ENCODE assay signal across 13 cellular contexts in genomic region chr1:23804183-23804582, GRCh38. TPM values are rescaled to one million over a fixed set of nuclear protein-coding genes. Genes with fewer than 3 reads are reported as not detected.
DNase-seq lines count a peak whose midpoint lies in the region; FAIRE-seq and TF ChIP-seq lines count a peak whose summit lies in the region.
"Had no signal": no experiment of that assay in that cellular context is flagged by ENCODE, and none has a peak within 500 bp of the region (broad histone marks: within the 10 kb centered on the region; RNA-seq: fewer than 3 reads in every experiment).

No MANE protein-coding gene starts in this region.

- no peak for DNase-seq in T-helper 2 cell treated with Interferon-gamma antibody and Interleukin-4, amounts not matched to agents 5 μg/mL and 100 μg/mL, for 36 hours (ENCODE audit: low spot score)
- DNase-seq in T-helper 2 cell (no peak), MM.1S (no peak), H1 (ENCODE audit: low read depth in 1 of 2, low spot score in 2 of 2) (no peak), spleen (peak; percentile 70), GM19238 (ENCODE audit: insufficient read length, low spot score) (no peak), T1000 (lab: John Stamatoyannopoulos, UW) (no peak)
- DNase-seq in effector CD8-positive, alpha-beta T cell (lab: John Stamatoyannopoulos, UW), result no peak
- DNase-seq: activated CD4-positive, alpha-beta T cell treated with anti-CD3 and anti-CD28 coated beads for 48 hours; activated T-cell treated with anti-CD3 and anti-CD28 coated beads, Interleukin-2, amount 50 U/mL, for 48 hours had no signal

- H3K27ac Mint-ChIP-seq in T-helper 2 cell treated with Interferon-gamma antibody and Interleukin-4, amounts not matched to agents 5 μg/mL and 100 μg/mL, for 36 hours, result peak overlapping the region; percentile 8

- no peak overlapping the region for H4K91ac ChIP-seq in H1 (replicated peaks; ENCODE audit: insufficient read length, low read length)

- no peak overlapping the region for H2BK20ac ChIP-seq in H1 (ENCODE audit: low read length)

- no peak overlapping the region for H3K18ac ChIP-seq in H1 (ENCODE audit: extremely low read depth, low read length)

- H4K20me1 ChIP-seq in MM.1S (ENCODE audit: insufficient read depth, low read length), result no peaks in the 10 kb centered on the region
- H4K20me1 ChIP-seq in H1 (replicated peaks in 1 of 2; ENCODE audit: control insufficient read depth in 1 of 2, insufficient read depth in 2 of 2, low read length in 2 of 2), result peaks cover 0 to 2% of the 10 kb centered on the region in 2 experiments

- FAIRE-seq in H1 (lab: Jason Lieb, UNC), result no peak
- FAIRE-seq: A204.1 had no signal

- peak; percentile 2 to 33; a peak in 1 of 4 replicates for TF ChIP-seq RAD21 in H1 (IDR thresholded peaks at IDR 0.05 in 1 of 2, conservative IDR thresholded peaks at IDR 0.05 in 1 of 2; ENCODE audit: low read depth in 2 of 2, low read length in 2 of 2)

- no peaks in the 10 kb centered on the region for H3K36me3 ChIP-seq in MM.1S (replicated peaks; ENCODE audit: insufficient read depth, low read length)
- no peaks in the 10 kb centered on the region; a peak in 1 of 8 replicates for H3K36me3 ChIP-seq in H1 (ENCODE audit: control insufficient read depth in 2 of 4, insufficient read depth in 4 of 4, low read length in 3 of 4)
- peaks cover 0 to 60% (median 16%) of the 10 kb centered on the region in 6 donors for H3K36me3 ChIP-seq in spleen

- no peaks in the 10 kb centered on the region for H3K9me2 ChIP-seq in MM.1S (replicated peaks; ENCODE audit: insufficient read depth, low read length)

- H3K36me3 Mint-ChIP-seq in T-helper 2 cell treated with Interferon-gamma antibody and Interleukin-4, amounts not matched to agents 5 μg/mL and 100 μg/mL, for 36 hours (ENCODE audit: low read depth), result peaks cover 4% of the 10 kb centered on the region

- H2AFZ ChIP-seq in MM.1S (ENCODE audit: low read length) (no peak overlapping the region), H1 (ENCODE audit: low read length) (no peak overlapping the region)

- TF ChIP-seq EP300 in H1 (IDR thresholded peaks at IDR 0.05; ENCODE audit: borderline replicate concordance in 1 of 2, low read depth in 2 of 2, low read length in 2 of 2), result no peak

- H3K9me3 ChIP-seq in MM.1S (replicated peaks; ENCODE audit: insufficient read depth, low read length), result no peaks in the 10 kb centered on the region
- no peaks in the 10 kb centered on the region for H3K9me3 ChIP-seq in H1 (ENCODE audit: insufficient read depth in 2 of 2, low read depth in 1 of 2, low read length in 1 of 2)
- no peaks in the 10 kb centered on the region for H3K9me3 ChIP-seq in spleen
- H3K9me3 ChIP-seq: Caco-2 had no signal

- CTCF ChIA-PET in H1 (lab: Charles Lee; ENCODE audit: partially characterized antibody), result interaction anchor here (0.6 kb wide), 1 partner anchor 151 kb away, joined by 3 read pairs; no protein-coding TSS in a partner anchor

- no peak overlapping the region for H2BK12ac ChIP-seq in H1 (ENCODE audit: low read depth, low read length)

- H3K4me1 ChIP-seq in MM.1S (ENCODE audit: low read length), result peaks cover 17% of the 10 kb centered on the region
- peaks cover 0 to 7% (median 6%) of the 10 kb centered on the region in 4 experiments; a peak in 5 of 7 replicates for H3K4me1 ChIP-seq in H1 (replicated peaks in 1 of 4; ENCODE audit: control insufficient read depth in 3 of 4, insufficient read depth in 4 of 4, low read length in 3 of 4)
- H3K4me1 ChIP-seq in spleen, result peaks cover 5 to 52% (median 27%) of the 10 kb centered on the region in 6 donors

- H3K23ac ChIP-seq in H1 (ENCODE audit: insufficient read length), result no peak overlapping the region

- H3K4me3 Mint-ChIP-seq in T-helper 2 cell treated with Interferon-gamma antibody and Interleukin-4, amounts not matched to agents 5 μg/mL and 100 μg/mL, for 36 hours, result no peak overlapping the region

- intact Hi-C loops in spleen (cut with DNase I; ENCODE audit: low total_unique reads), result no loop called here

- no peak overlapping the region for H3K4ac ChIP-seq in H1 (replicated peaks; ENCODE audit: insufficient read length, low read depth, low read length)

- no peak overlapping the region for H3K56ac ChIP-seq in H1 (replicated peaks; ENCODE audit: insufficient read length, low read depth, low read length)

- no peaks in the 10 kb centered on the region for H3K27me3 Mint-ChIP-seq in T-helper 2 cell treated with Interferon-gamma antibody and Interleukin-4, amounts not matched to agents 5 μg/mL and 100 μg/mL, for 36 hours (ENCODE audit: low read depth)

- peaks cover 14% of the 10 kb centered on the region for H3K4me1 Mint-ChIP-seq in T-helper 2 cell treated with Interferon-gamma antibody and Interleukin-4, amounts not matched to agents 5 μg/mL and 100 μg/mL, for 36 hours (ENCODE audit: low read depth)

- H3F3A ChIP-seq in MM.1S (ENCODE audit: insufficient read depth, low read length), result peaks cover 12% of the 10 kb centered on the region

- H2BK120ac ChIP-seq in H1 (replicated peaks; ENCODE audit: low read depth, low read length), result no peak overlapping the region

- H3K27me3 ChIP-seq in MM.1S (replicated peaks; ENCODE audit: insufficient read depth, low read length), result no peaks in the 10 kb centered on the region
- H3K27me3 ChIP-seq in H1 (replicated peaks in 1 of 4; ENCODE audit: control insufficient read depth in 3 of 4, extremely low read depth in 1 of 4, insufficient read depth in 3 of 4, low read length in 3 of 4), result no peaks in the 10 kb centered on the region; a peak in 1 of 7 replicates
- H3K27me3 ChIP-seq in spleen (replicated peaks in 1 of 7), result no peaks in the 10 kb centered on the region

- WGBS in H1 (ENCODE audit: extremely low coverage in 1 of 2, insufficient coverage in 1 of 2, insufficient read length in 1 of 2, insufficient replicate concordance in 2 of 2, low coverage in 1 of 2, low lambda C conversion rate in 2 of 2, missing lambda C conversion rate in 1 of 2), 2 experiments, result 80% methylated on average over 6 of the region's 6 CpGs; no CpG with 5 or more reads in 1 of the 2 experiments
- WGBS in spleen, 5 donors, result 77 to 89% (median 86%) methylated on average over 6 of the region's 6 CpGs

- H3K9ac ChIP-seq in MM.1S (ENCODE audit: low read length), result no peak overlapping the region
- H3K9ac ChIP-seq in H1 (replicated peaks in 1 of 4; ENCODE audit: extremely low read depth in 1 of 4, low read depth in 3 of 4, low read length in 3 of 4), result no peak overlapping the region

- no peak for TF ChIP-seq POLR2A in H1 (IDR thresholded peaks at IDR 0.05; ENCODE audit: control extremely low read depth in 1 of 2, low read depth in 2 of 2, low read length in 2 of 2)
- TF ChIP-seq POLR2A in spleen (IDR thresholded peaks at IDR 0.05), result no peak

- H3K14ac ChIP-seq in H1 (ENCODE audit: insufficient read length), result no peak overlapping the region

- no peaks in the 10 kb centered on the region for H3K79me1 ChIP-seq in H1 (ENCODE audit: low read depth, low read length)

- H3K23me2 ChIP-seq in H1 (ENCODE audit: low read depth, low read length), result peaks cover 15% of the 10 kb centered on the region

- H2BK15ac ChIP-seq in H1 (ENCODE audit: low read length), result no peak overlapping the region

- no peak overlapping the region for H3K4me3 ChIP-seq in MM.1S (ENCODE audit: low read length)
- H3K4me3 ChIP-seq in H1 (ENCODE audit: extremely low read depth in 1 of 4, insufficient read depth in 2 of 4, low read depth in 3 of 4, low read length in 4 of 4), result no peak overlapping the region
- H3K4me3 ChIP-seq in spleen, result no peak overlapping the region
- H3K4me3 ChIP-seq: skin epidermis had no signal

- H4K8ac ChIP-seq in H1 (ENCODE audit: extremely low read depth, insufficient read depth, low read length), result no peak overlapping the region

- no peak overlapping the region for H4K5ac ChIP-seq in H1 (ENCODE audit: insufficient read length, low read depth, low read length)

- H3K27ac ChIP-seq in MM.1S (ENCODE audit: low read length), result no peak overlapping the region
- H3K27ac ChIP-seq in H1 (ENCODE audit: low read depth, low read length), result no peak overlapping the region
- H3K27ac ChIP-seq in spleen, result peak overlapping the region in 4 of 8 donors; percentile 18 to 59 (median 32)

- H3K9me3 Mint-ChIP-seq in T-helper 2 cell treated with Interferon-gamma antibody and Interleukin-4, amounts not matched to agents 5 μg/mL and 100 μg/mL, for 36 hours, result no peaks in the 10 kb centered on the region

- H2BK5ac ChIP-seq in H1 (ENCODE audit: low read depth, low read length), result no peak overlapping the region

- TF ChIP-seq CTCF in MM.1S (IDR thresholded peaks at IDR 0.05; ENCODE audit: low read length) (peak; percentile 18), H1 (IDR thresholded peaks at IDR 0.05; ENCODE audit: control extremely low read depth in 1 of 3, insufficient read depth in 1 of 3, low read depth in 1 of 3, low read length in 3 of 3) (peak in 2 of 3 experiments; percentile 1 to 19; a peak in 1 of 4 replicates), spleen (IDR thresholded peaks at IDR 0.05 in 8 of 11, conservative IDR thresholded peaks at IDR 0.05 in 3 of 11) (no peak)

- no peaks in the 10 kb centered on the region for H3K79me2 ChIP-seq in MM.1S (ENCODE audit: low read length)
- H3K79me2 ChIP-seq in H1 (ENCODE audit: control insufficient read depth in 1 of 2, insufficient read depth in 2 of 2, low read length in 2 of 2), result no peaks in the 10 kb centered on the region

- H2AK5ac ChIP-seq in H1 (ENCODE audit: low read depth, low read length), result no peak overlapping the region

- H3K4me2 ChIP-seq in MM.1S (ENCODE audit: low read depth, low read length), result no peak overlapping the region
- no peak overlapping the region for H3K4me2 ChIP-seq in H1 (ENCODE audit: insufficient read depth in 1 of 2, low read depth in 2 of 2, low read length in 2 of 2)

- POLR2A ChIA-PET in H1 (lab: Charles Lee; ENCODE audit: partially characterized antibody), result interaction anchor here (1.0 to 1.9 kb wide), 2 partner anchors 26 to 157 kb away, joined by 3 to 8 read pairs; partner anchors contain the start of gene PITHD1

RNA-seq across cellular contexts. Expression of gene GALE, which starts 3.6 kb away (rescaled TPM):
- total RNA-seq in H1 (2021; fragmentation: NEBNext Ultra II Directional; extraction: Animal tissue kit (Norgen Biotek cat#: 25700)), result 26.0 and 29.9 TPM in 2 replicates
- polyA plus RNA-seq in H1 (2011; rRNA removed), result 33.9 and 36.1 TPM in 2 replicates
- polyA plus RNA-seq in H1 (2011; cell fraction: cytosol; rRNA removed), result 44.1 TPM
- polyA plus RNA-seq in H1 (2011; cell fraction: nucleus; rRNA removed), result 49.2 TPM
- polyA plus RNA-seq in H1 (2012, experiment 1 of 2), result 19.7 to 30.9 TPM (median 30.0 TPM) in 4 replicates
- polyA plus RNA-seq in H1 (2012, experiment 2 of 2), result 31.2 TPM
- 34.2 TPM for polyA plus RNA-seq in H1 (2013, experiment 1 of 2)
- 33.2 TPM for polyA plus RNA-seq in H1 (2013, experiment 2 of 2)
- polyA minus RNA-seq in H1 (2011; rRNA and poly(A)+ RNA removed), result 12.4 and 16.0 TPM in 2 replicates
- 6.8 TPM for polyA minus RNA-seq in H1 (2011; cell fraction: cytosol; rRNA and poly(A)+ RNA removed)
- 15.4 TPM for polyA minus RNA-seq in H1 (2011; cell fraction: nucleus; rRNA and poly(A)+ RNA removed)
- total RNA-seq in spleen, result 10 to 100 TPM; 19.0 to 47.1 (median 35.1) TPM
- polyA plus RNA-seq in spleen, result 10 to 100 TPM; 19.7 to 42.2 (median 23.8) TPM

RNA-seq across cellular contexts. Expression of gene LYPLA2, which starts 13.2 kb away (rescaled TPM):
- 138 and 152 TPM in 2 replicates for total RNA-seq in H1 (2021; fragmentation: NEBNext Ultra II Directional; extraction: Animal tissue kit (Norgen Biotek cat#: 25700))
- polyA plus RNA-seq in H1 (2011; rRNA removed), result 211 and 231 TPM in 2 replicates
- polyA plus RNA-seq in H1 (2011; cell fraction: cytosol; rRNA removed), result 199 TPM
- polyA plus RNA-seq in H1 (2011; cell fraction: nucleus; rRNA removed), result 248 TPM
- polyA plus RNA-seq in H1 (2012, experiment 1 of 2), result 137 to 167 TPM (median 164 TPM) in 4 replicates
- 182 TPM for polyA plus RNA-seq in H1 (2012, experiment 2 of 2)
- 108 TPM for polyA plus RNA-seq in H1 (2013, experiment 1 of 2)
- 112 TPM for polyA plus RNA-seq in H1 (2013, experiment 2 of 2)
- polyA minus RNA-seq in H1 (2011; rRNA and poly(A)+ RNA removed), result 85.0 and 94.2 TPM in 2 replicates
- 102 TPM for polyA minus RNA-seq in H1 (2011; cell fraction: cytosol; rRNA and poly(A)+ RNA removed)
- 48.5 TPM for polyA minus RNA-seq in H1 (2011; cell fraction: nucleus; rRNA and poly(A)+ RNA removed)
- 10 to 100 TPM; 46.9 to 58.8 (median 55.4) TPM for total RNA-seq in spleen
- polyA plus RNA-seq in spleen, result 10 to 100 TPM; 54.5 to 87.5 (median 57.5) TPM

RNA-seq across cellular contexts. Expression of gene HMGCL, which starts 21.0 kb away (rescaled TPM):
- total RNA-seq in H1 (2021; fragmentation: NEBNext Ultra II Directional; extraction: Animal tissue kit (Norgen Biotek cat#: 25700)), result 13.7 and 15.6 TPM in 2 replicates
- polyA plus RNA-seq in H1 (2011; rRNA removed) (19.5 and 24.3 TPM in 2 replicates), spleen (10 to 100 TPM; 28.4 to 40.5 (median 32.6) TPM)
- 29.3 TPM for polyA plus RNA-seq in H1 (2011; cell fraction: cytosol; rRNA removed)
- polyA plus RNA-seq in H1 (2011; cell fraction: nucleus; rRNA removed), result 24.5 TPM
- 13.8 to 24.3 TPM (median 19.2 TPM) in 4 replicates for polyA plus RNA-seq in H1 (2012, experiment 1 of 2)
- polyA plus RNA-seq in H1 (2012, experiment 2 of 2), result 14.1 TPM
- 11.2 TPM for polyA plus RNA-seq in H1 (2013, experiment 1 of 2)
- polyA plus RNA-seq in H1 (2013, experiment 2 of 2), result 9.9 TPM
- 15.8 and 24.2 TPM in 2 replicates for polyA minus RNA-seq in H1 (2011; rRNA and poly(A)+ RNA removed)
- polyA minus RNA-seq in H1 (2011; cell fraction: cytosol; rRNA and poly(A)+ RNA removed), result 10.4 TPM
- 11.8 TPM for polyA minus RNA-seq in H1 (2011; cell fraction: nucleus; rRNA and poly(A)+ RNA removed)
- 10 to 100 TPM; 26.5 to 42.3 (median 35.5) TPM for total RNA-seq in spleen

RNA-seq across cellular contexts. Expression of gene PITHD1, which starts 26.0 kb away (rescaled TPM):
- 65.0 and 68.8 TPM in 2 replicates for total RNA-seq in H1 (2021; fragmentation: NEBNext Ultra II Directional; extraction: Animal tissue kit (Norgen Biotek cat#: 25700))
- 50.4 and 67.4 TPM in 2 replicates for polyA plus RNA-seq in H1 (2011; rRNA removed)
- 74.7 TPM for polyA plus RNA-seq in H1 (2011; cell fraction: cytosol; rRNA removed)
- polyA plus RNA-seq in H1 (2011; cell fraction: nucleus; rRNA removed), result 24.3 TPM
- 58.6 to 81.9 TPM (median 63.5 TPM) in 4 replicates for polyA plus RNA-seq in H1 (2012, experiment 1 of 2)
- 36.7 TPM for polyA plus RNA-seq in H1 (2012, experiment 2 of 2)
- 29.8 TPM for polyA plus RNA-seq in H1 (2013, experiment 1 of 2)
- polyA plus RNA-seq in H1 (2013, experiment 2 of 2), result 29.8 TPM
- polyA minus RNA-seq in H1 (2011; rRNA and poly(A)+ RNA removed), result 18.5 and 21.2 TPM in 2 replicates
- polyA minus RNA-seq in H1 (2011; cell fraction: cytosol; rRNA and poly(A)+ RNA removed), result 20.4 TPM
- 16.2 TPM for polyA minus RNA-seq in H1 (2011; cell fraction: nucleus; rRNA and poly(A)+ RNA removed)
- 10 to 100 TPM; 43.9 to 68.5 (median 52.4) TPM for total RNA-seq in spleen
- polyA plus RNA-seq in spleen, result 10 to 100 TPM; 48.3 to 65.3 (median 51.6) TPM

Comparison
In these comparisons a context has a peak if more than half of its experiments do, and no peak if none do; other contexts are left out.
1. CTCF ChIP-seq: peak in MM.1S (single experiment) and H1 (2 of 3); none in spleen (0 of 11).